Comparison of ENCODE assay signal across 1 cellular context in the genomic region with DNA sequence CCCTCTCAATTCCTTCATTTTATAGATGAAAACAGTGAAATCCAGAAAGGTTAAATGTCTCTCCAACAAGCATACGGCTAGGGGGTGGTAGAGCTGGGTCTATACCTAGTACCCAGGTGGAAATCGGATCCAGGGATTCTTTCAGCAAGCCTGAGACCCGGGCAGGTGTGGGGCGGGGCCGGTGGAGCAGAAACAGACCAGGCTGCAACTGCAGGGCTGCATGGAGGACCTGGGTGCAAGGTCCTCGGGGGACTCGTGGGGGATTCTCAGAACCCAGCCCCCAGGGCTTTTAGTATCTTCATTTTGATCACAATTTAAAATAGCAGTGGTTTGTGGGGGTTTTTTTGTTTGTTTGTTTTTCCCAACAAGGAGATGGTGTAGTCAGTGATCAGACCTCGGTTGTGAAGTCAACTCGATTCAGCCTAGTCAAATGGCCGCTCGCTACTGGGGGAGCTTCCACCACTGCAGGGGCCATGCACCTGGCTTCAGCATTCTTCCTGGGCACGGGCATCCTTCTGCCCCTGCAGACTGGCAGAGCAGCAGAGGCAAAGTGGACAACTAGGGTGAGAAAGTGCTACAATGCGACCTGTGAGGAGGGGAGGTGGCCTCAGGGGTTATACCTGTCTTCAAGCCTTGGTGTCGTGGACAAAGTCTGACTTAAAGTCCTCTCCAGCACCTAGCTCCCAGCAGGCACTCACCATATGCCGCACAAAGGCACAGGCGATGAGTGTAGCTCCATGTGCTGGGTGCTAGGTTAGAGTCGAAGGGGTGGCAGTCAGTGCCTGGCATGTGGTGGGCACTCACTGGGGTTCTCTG.
A peak's percentile ranks its signal among the peaks of the same experiment; 100 is the strongest.
TF ChIP-seq lines count a peak whose summit lies in the region.

No MANE protein-coding gene starts in this region.

TF ChIP-seq in HepG2, 621 proteins besides CTCF, POLR2A, EP300 and RAD21 (continued from another document and continues in another):
- TF ChIP-seq FUBP1 (CRISPR knock-in tag; IDR thresholded peaks at IDR 0.05; ENCODE audit: borderline replicate concordance) (no peak), ARNTL (CRISPR knock-in tag; IDR thresholded peaks at IDR 0.05) (0 out of 2 replicates have a peak, but pooled peaks have one; percentile 12), NFYC (CRISPR knock-in tag; IDR thresholded peaks at IDR 0.05) (no peak), CBFB (CRISPR knock-in tag; IDR thresholded peaks at IDR 0.05) (no peak), BHLHE40 (IDR thresholded peaks at IDR 0.05; ENCODE audit: low read length) (no peak), ZNF335 (CRISPR knock-in tag; IDR thresholded peaks at IDR 0.05) (no peak), ZNF580 (CRISPR knock-in tag; IDR thresholded peaks at IDR 0.05; ENCODE audit: borderline replicate concordance, low read depth) (no peak), HNRNPL (IDR thresholded peaks at IDR 0.05; ENCODE audit: low read depth, low read length) (peak; percentile 96), DZIP1 (CRISPR knock-in tag; IDR thresholded peaks at IDR 0.05) (no peak), ZNF781 (CRISPR knock-in tag; IDR thresholded peaks at IDR 0.05; ENCODE audit: borderline replicate concordance, not compliant biosample characterization) (no peak), CBX2 (IDR thresholded peaks at IDR 0.05; ENCODE audit: low read depth, low read length) (no peak), CBX2 (CRISPR knock-in tag; IDR thresholded peaks at IDR 0.05; ENCODE audit: low read depth) (no peak), ZNF569 (CRISPR knock-in tag; IDR thresholded peaks at IDR 0.05; ENCODE audit: borderline replicate concordance) (no peak), NPAS2 (CRISPR knock-in tag; IDR thresholded peaks at IDR 0.05; ENCODE audit: borderline replicate concordance) (no peak), RFXAP (CRISPR knock-in tag; IDR thresholded peaks at IDR 0.05; ENCODE audit: borderline replicate concordance) (no peak), THRA (CRISPR knock-in tag; IDR thresholded peaks at IDR 0.05; ENCODE audit: borderline replicate concordance) (no peak), ZFP41 (CRISPR knock-in tag; IDR thresholded peaks at IDR 0.05; ENCODE audit: borderline replicate concordance) (no peak), ZNF296 (CRISPR knock-in tag; conservative IDR thresholded peaks at IDR 0.05) (no peak), ZIK1 (CRISPR knock-in tag; IDR thresholded peaks at IDR 0.05; ENCODE audit: borderline replicate concordance, low read depth) (0 out of 2 replicates have a peak, but pooled peaks have one; percentile 58), ZNF543 (CRISPR knock-in tag; IDR thresholded peaks at IDR 0.05) (0 out of 2 replicates have a peak, but pooled peaks have one; percentile 34), TEAD3 (CRISPR knock-in tag; optimal IDR thresholded peaks at IDR 0.05; ENCODE audit: borderline replicate concordance) (no peak), ZNF3 (CRISPR knock-in tag; IDR thresholded peaks at IDR 0.05) (no peak), CENPX (CRISPR knock-in tag; IDR thresholded peaks at IDR 0.05) (no peak), MAFF (IDR thresholded peaks at IDR 0.05; ENCODE audit: low read depth, low read length) (no peak)
- TF ChIP-seq, protein P1, sequence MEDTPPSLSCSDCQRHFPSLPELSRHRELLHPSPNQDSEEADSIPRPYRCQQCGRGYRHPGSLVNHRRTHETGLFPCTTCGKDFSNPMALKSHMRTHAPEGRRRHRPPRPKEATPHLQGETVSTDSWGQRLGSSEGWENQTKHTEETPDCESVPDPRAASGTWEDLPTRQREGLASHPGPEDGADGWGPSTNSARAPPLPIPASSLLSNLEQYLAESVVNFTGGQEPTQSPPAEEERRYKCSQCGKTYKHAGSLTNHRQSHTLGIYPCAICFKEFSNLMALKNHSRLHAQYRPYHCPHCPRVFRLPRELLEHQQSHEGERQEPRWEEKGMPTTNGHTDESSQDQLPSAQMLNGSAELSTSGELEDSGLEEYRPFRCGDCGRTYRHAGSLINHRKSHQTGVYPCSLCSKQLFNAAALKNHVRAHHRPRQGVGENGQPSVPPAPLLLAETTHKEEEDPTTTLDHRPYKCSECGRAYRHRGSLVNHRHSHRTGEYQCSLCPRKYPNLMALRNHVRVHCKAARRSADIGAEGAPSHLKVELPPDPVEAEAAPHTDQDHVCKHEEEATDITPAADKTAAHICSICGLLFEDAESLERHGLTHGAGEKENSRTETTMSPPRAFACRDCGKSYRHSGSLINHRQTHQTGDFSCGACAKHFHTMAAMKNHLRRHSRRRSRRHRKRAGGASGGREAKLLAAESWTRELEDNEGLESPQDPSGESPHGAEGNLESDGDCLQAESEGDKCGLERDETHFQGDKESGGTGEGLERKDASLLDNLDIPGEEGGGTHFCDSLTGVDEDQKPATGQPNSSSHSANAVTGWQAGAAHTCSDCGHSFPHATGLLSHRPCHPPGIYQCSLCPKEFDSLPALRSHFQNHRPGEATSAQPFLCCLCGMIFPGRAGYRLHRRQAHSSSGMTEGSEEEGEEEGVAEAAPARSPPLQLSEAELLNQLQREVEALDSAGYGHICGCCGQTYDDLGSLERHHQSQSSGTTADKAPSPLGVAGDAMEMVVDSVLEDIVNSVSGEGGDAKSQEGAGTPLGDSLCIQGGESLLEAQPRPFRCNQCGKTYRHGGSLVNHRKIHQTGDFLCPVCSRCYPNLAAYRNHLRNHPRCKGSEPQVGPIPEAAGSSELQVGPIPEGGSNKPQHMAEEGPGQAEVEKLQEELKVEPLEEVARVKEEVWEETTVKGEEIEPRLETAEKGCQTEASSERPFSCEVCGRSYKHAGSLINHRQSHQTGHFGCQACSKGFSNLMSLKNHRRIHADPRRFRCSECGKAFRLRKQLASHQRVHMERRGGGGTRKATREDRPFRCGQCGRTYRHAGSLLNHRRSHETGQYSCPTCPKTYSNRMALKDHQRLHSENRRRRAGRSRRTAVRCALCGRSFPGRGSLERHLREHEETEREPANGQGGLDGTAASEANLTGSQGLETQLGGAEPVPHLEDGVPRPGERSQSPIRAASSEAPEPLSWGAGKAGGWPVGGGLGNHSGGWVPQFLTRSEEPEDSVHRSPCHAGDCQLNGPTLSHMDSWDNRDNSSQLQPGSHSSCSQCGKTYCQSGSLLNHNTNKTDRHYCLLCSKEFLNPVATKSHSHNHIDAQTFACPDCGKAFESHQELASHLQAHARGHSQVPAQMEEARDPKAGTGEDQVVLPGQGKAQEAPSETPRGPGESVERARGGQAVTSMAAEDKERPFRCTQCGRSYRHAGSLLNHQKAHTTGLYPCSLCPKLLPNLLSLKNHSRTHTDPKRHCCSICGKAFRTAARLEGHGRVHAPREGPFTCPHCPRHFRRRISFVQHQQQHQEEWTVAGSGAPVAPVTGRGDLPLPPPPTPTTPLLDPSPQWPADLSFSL (CRISPR knock-in tag; IDR thresholded peaks at IDR 0.05), result no peak
- TF ChIP-seq, protein P2, sequence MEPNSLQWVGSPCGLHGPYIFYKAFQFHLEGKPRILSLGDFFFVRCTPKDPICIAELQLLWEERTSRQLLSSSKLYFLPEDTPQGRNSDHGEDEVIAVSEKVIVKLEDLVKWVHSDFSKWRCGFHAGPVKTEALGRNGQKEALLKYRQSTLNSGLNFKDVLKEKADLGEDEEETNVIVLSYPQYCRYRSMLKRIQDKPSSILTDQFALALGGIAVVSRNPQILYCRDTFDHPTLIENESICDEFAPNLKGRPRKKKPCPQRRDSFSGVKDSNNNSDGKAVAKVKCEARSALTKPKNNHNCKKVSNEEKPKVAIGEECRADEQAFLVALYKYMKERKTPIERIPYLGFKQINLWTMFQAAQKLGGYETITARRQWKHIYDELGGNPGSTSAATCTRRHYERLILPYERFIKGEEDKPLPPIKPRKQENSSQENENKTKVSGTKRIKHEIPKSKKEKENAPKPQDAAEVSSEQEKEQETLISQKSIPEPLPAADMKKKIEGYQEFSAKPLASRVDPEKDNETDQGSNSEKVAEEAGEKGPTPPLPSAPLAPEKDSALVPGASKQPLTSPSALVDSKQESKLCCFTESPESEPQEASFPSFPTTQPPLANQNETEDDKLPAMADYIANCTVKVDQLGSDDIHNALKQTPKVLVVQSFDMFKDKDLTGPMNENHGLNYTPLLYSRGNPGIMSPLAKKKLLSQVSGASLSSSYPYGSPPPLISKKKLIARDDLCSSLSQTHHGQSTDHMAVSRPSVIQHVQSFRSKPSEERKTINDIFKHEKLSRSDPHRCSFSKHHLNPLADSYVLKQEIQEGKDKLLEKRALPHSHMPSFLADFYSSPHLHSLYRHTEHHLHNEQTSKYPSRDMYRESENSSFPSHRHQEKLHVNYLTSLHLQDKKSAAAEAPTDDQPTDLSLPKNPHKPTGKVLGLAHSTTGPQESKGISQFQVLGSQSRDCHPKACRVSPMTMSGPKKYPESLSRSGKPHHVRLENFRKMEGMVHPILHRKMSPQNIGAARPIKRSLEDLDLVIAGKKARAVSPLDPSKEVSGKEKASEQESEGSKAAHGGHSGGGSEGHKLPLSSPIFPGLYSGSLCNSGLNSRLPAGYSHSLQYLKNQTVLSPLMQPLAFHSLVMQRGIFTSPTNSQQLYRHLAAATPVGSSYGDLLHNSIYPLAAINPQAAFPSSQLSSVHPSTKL (CRISPR knock-in tag; IDR thresholded peaks at IDR 0.05), result 0 out of 2 replicates have a peak, but pooled peaks have one; percentile 17
- TF ChIP-seq, protein P3, sequence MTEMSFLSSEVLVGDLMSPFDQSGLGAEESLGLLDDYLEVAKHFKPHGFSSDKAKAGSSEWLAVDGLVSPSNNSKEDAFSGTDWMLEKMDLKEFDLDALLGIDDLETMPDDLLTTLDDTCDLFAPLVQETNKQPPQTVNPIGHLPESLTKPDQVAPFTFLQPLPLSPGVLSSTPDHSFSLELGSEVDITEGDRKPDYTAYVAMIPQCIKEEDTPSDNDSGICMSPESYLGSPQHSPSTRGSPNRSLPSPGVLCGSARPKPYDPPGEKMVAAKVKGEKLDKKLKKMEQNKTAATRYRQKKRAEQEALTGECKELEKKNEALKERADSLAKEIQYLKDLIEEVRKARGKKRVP (CRISPR knock-in tag; IDR thresholded peaks at IDR 0.05), result no peak
- TF ChIP-seq, protein P4, sequence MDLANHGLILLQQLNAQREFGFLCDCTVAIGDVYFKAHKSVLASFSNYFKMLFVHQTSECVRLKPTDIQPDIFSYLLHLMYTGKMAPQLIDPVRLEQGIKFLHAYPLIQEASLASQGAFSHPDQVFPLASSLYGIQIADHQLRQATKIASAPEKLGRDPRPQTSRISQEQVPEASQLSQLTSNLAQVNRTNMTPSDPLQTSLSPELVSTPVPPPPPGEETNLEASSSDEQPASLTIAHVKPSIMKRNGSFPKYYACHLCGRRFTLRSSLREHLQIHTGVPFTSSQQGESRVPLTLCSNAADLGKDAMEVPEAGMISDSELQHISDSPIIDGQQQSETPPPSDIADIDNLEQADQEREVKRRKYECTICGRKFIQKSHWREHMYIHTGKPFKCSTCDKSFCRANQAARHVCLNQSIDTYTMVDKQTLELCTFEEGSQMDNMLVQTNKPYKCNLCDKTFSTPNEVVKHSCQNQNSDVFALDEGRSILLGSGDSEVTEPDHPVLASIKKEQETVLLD (CRISPR knock-in tag; IDR thresholded peaks at IDR 0.05; ENCODE audit: low read depth), result no peak
- TF ChIP-seq, protein P5, sequence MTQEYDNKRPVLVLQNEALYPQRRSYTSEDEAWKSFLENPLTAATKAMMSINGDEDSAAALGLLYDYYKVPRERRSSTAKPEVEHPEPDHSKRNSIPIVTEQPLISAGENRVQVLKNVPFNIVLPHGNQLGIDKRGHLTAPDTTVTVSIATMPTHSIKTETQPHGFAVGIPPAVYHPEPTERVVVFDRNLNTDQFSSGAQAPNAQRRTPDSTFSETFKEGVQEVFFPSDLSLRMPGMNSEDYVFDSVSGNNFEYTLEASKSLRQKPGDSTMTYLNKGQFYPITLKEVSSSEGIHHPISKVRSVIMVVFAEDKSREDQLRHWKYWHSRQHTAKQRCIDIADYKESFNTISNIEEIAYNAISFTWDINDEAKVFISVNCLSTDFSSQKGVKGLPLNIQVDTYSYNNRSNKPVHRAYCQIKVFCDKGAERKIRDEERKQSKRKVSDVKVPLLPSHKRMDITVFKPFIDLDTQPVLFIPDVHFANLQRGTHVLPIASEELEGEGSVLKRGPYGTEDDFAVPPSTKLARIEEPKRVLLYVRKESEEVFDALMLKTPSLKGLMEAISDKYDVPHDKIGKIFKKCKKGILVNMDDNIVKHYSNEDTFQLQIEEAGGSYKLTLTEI (CRISPR knock-in tag; conservative IDR thresholded peaks at IDR 0.05), result no peak
